Comparison of ENCODE assay signal across 11 cellular contexts in the genomic region with DNA sequence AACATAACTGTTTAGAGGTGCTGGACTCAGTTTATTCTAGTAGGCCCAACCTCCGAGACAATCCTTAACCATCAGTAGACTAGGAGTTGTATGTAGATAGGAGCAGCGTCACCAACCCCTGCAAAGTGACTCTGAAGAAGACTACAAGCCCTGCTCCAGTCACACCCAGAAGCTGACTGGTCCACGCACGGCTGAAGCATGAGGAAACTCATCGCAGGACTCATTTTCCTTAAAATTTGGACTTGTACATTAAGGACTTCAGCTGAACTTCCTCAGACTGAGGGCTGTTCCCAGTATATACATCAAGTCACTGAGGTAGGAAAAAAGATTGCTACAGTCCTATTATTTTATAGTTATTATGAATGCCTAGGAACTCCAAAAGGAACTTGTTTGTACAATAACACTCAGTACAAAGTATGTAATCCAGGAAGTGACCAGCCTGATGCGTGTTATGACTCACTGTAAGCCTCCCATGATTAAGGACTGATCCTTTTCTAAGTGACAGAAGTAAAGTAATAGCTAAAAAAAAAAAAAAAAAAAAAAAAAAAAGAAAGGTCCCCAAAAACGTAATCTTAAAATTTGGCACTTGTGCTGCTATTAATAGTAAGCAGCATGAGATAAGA. TPM values are rescaled to one million over a fixed set of nuclear protein-coding genes. Genes with fewer than 3 reads are reported as not detected.
DNase-seq lines count a peak whose midpoint lies in the region; ATAC-seq and TF ChIP-seq lines count a peak whose summit lies in the region.
"Had no signal": no experiment of that assay in that cellular context is flagged by ENCODE, and none has a peak within 500 bp of the region (broad histone marks: within the 10 kb centered on the region; RNA-seq: fewer than 3 reads in every experiment).

No MANE protein-coding gene starts in this region.

- H3K4me1 ChIP-seq in A673 (ENCODE audit: insufficient read depth, low read length, poor library complexity, severe bottlenecking): no peaks in the 10 kb centered on the region
- H3K4me1 ChIP-seq in GM23248 (ENCODE audit: insufficient read depth): no peaks in the 10 kb centered on the region
- H3K4me1 ChIP-seq: gastrocnemius medialis had no signal

- H3K36me3 ChIP-seq in A673 (ENCODE audit: insufficient read depth, low read length, poor library complexity, severe bottlenecking): no peaks in the 10 kb centered on the region
- H3K36me3 ChIP-seq in GM23248 (ENCODE audit: low read depth): no peaks in the 10 kb centered on the region
- H3K36me3 ChIP-seq: gastrocnemius medialis had no signal

- H3K27ac ChIP-seq in A673 (ENCODE audit: low read depth, low read length, poor library complexity, severe bottlenecking): no peak overlapping the region
- H3K27ac ChIP-seq in GM23248: peak overlapping the region; percentile 67
- H3K27ac ChIP-seq: gastrocnemius medialis had no signal

- H3K27me3 Mint-ChIP-seq in stimulated activated memory B cell treated with anti-CD40 and anti-IgM and Interleukin-4, amounts not matched to agents 10 μg/mL and 1 μg/mL and 100 μg/mL, for 72 hours: no peaks in the 10 kb centered on the region

- no peak for ATAC-seq in stimulated activated memory B cell treated with anti-CD40 and anti-IgM and Interleukin-4, amounts not matched to agents 10 μg/mL and 1 μg/mL and 100 μg/mL, for 72 hours
- ATAC-seq: gastrocnemius medialis had no signal

- intact Hi-C loops in A673 (cut with micrococcal nuclease; ENCODE audit: unreplicated experiment): no loop called here

- TF ChIP-seq CTCF in A673 (conservative IDR thresholded peaks at IDR 0.05; ENCODE audit: low read depth, low read length) (no peak), fibroblast of villous mesenchyme (IDR thresholded peaks at IDR 0.05; ENCODE audit: insufficient read depth, low read depth, low read length) (no peak)

- H3F3A ChIP-seq in GM23248 (ENCODE audit: insufficient read depth): no peaks in the 10 kb centered on the region

- H3K79me2 ChIP-seq in GM23248 (ENCODE audit: insufficient read depth): no peaks in the 10 kb centered on the region

- no peak overlapping the region for H3K4me2 ChIP-seq in GM23248 (ENCODE audit: unreplicated experiment)

- H3K4me3 ChIP-seq in A673 (ENCODE audit: low read depth, low read length, poor library complexity, severe bottlenecking) (no peak overlapping the region), GM23248 (no peak overlapping the region), fibroblast of villous mesenchyme (ENCODE audit: low read depth, low read length) (no peak overlapping the region)
- H3K4me3 ChIP-seq: gastrocnemius medialis had no signal

- DNase-seq in A673 (ENCODE audit: low spot score): peak; percentile 26
- DNase-seq in GM23248: peak; percentile 73
- DNase-seq in RKO (ENCODE audit: low spot score): peak; percentile 86
- peak; percentile 84 for DNase-seq in fibroblast of villous mesenchyme (ENCODE audit: low read depth)
- no peak for DNase-seq in iPS-NIHi11 (ENCODE audit: low spot score)
- DNase-seq in activated T-cell treated with anti-CD3 and anti-CD28 coated beads, Interleukin-2, amount 50 U/mL, for 1 hour: no peak
- DNase-seq in CD1c-positive myeloid dendritic cell (ENCODE audit: extremely low spot score): no peak
- DNase-seq: gastrocnemius medialis, retina, SIG-M5 had no signal

- no peaks in the 10 kb centered on the region for H3K9me3 Mint-ChIP-seq in stimulated activated memory B cell treated with anti-CD40 and anti-IgM and Interleukin-4, amounts not matched to agents 10 μg/mL and 1 μg/mL and 100 μg/mL, for 72 hours

- H3K36me3 Mint-ChIP-seq in stimulated activated memory B cell treated with anti-CD40 and anti-IgM and Interleukin-4, amounts not matched to agents 10 μg/mL and 1 μg/mL and 100 μg/mL, for 72 hours: no peaks in the 10 kb centered on the region

- H3K27me3 ChIP-seq in A673 (replicated peaks; ENCODE audit: insufficient read depth, low read depth, low read length, poor library complexity) (no peaks in the 10 kb centered on the region), GM23248 (replicated peaks; ENCODE audit: insufficient read depth) (no peaks in the 10 kb centered on the region)
- H3K27me3 ChIP-seq: gastrocnemius medialis had no signal

- H3K4me1 Mint-ChIP-seq in stimulated activated memory B cell treated with anti-CD40 and anti-IgM and Interleukin-4, amounts not matched to agents 10 μg/mL and 1 μg/mL and 100 μg/mL, for 72 hours: no peaks in the 10 kb centered on the region

- H2AFZ ChIP-seq in GM23248: peak overlapping the region; percentile 64

- POLR2A ChIA-PET in A673 (lab: Charles Lee; ENCODE audit: low non-redundant PET): no interaction called here

- H3K27ac Mint-ChIP-seq in stimulated activated memory B cell treated with anti-CD40 and anti-IgM and Interleukin-4, amounts not matched to agents 10 μg/mL and 1 μg/mL and 100 μg/mL, for 72 hours: no peak overlapping the region

- peak overlapping the region; percentile 2; the same call in 1 of the 2 replicates for H3K9ac ChIP-seq in GM23248

- CTCF ChIA-PET in A673 (lab: Charles Lee): no interaction called here

- no peaks in the 10 kb centered on the region for H3K9me2 ChIP-seq in GM23248 (ENCODE audit: insufficient read depth)

- H4K20me1 ChIP-seq in GM23248 (ENCODE audit: insufficient read depth): no peaks in the 10 kb centered on the region

- no peak overlapping the region for H3K4me3 Mint-ChIP-seq in stimulated activated memory B cell treated with anti-CD40 and anti-IgM and Interleukin-4, amounts not matched to agents 10 μg/mL and 1 μg/mL and 100 μg/mL, for 72 hours

- no TSS peak for BruUV-seq in A673 (replicated peaks; lab: Mats Ljungman, UMichigan)

- in situ Hi-C loops in GM23248 (cut with MboI): no loop called here

- H3K9me3 ChIP-seq in A673 (ENCODE audit: low read depth, low read length, poor library complexity, severe bottlenecking) (no peaks in the 10 kb centered on the region), GM23248 (ENCODE audit: low read depth) (no peaks in the 10 kb centered on the region)
- H3K9me3 ChIP-seq: gastrocnemius medialis had no signal

- 44 to 52% methylated on average over 7 of the region's 7 CpGs for WGBS in GM23248 (ENCODE audit: low coverage in 1 of 2, low lambda C conversion rate in 2 of 2, missing lambda C conversion rate in 2 of 2), 2 experiments

RNA-seq across cellular contexts. Expression of gene UGT2B7, which starts 41.6 kb away (rescaled TPM):
- not detected in 2 replicates for total RNA-seq in A673 (2021)
- total RNA-seq in GM23248 (2014; rRNA removed; shearing (Covaris generic)): not detected in 2 replicates
- not detected in 2 replicates for polyA plus RNA-seq in GM23248 (2016; fragmentation: Nextera tagmentation; extraction: Ambion mirVana)
- total RNA-seq in fibroblast of villous mesenchyme: not detected in 2 replicates

Comparison
In these comparisons a context has a peak if more than half of its experiments do, and no peak if none do; other contexts are left out.
1. DNase-seq: peak in A673 (single experiment), GM23248 (single experiment), RKO (single experiment) and fibroblast of villous mesenchyme (single experiment); none in iPS-NIHi11 (single experiment), activated T-cell treated with anti-CD3 and anti-CD28 coated beads, Interleukin-2, amount 50 U/mL, for 1 hour (single experiment) and CD1c-positive myeloid dendritic cell (single experiment).